In genomic region chr15:48330855-48331795, GRCh38 we compare ENCODE assay signal across 8 cellular contexts. TPM values are rescaled to one million over a fixed set of nuclear protein-coding genes. Genes with fewer than 3 reads are reported as not detected.
DNase-seq lines count a peak whose midpoint lies in the region; ATAC-seq and TF ChIP-seq lines count a peak whose summit lies in the region.

TSS of gene DUT (plus strand) at chr15:48331429. CDS start at chr15:48331516, 87 bp downstream.

- ATAC-seq in GM21717 (IDR thresholded peaks at IDR 0.05; ENCODE audit: unreplicated experiment), result peak; percentile 86
- peak; percentile 94 for ATAC-seq in omental fat pad (ENCODE audit: low FRiP score)

- H3K36me3 Mint-ChIP-seq in activated naive CD4-positive, alpha-beta T cell treated with anti-CD3 and anti-CD28 coated beads, Interleukin-2, amount 10 ng/mL, durations not matched to agents 7 days and 5 days, result peaks cover 32% of the 10 kb centered on the region

- H3K36me3 ChIP-seq in DOHH2 (ENCODE audit: control insufficient read depth, low read length), result peaks cover 84% of the 10 kb centered on the region
- no peaks in the 10 kb centered on the region for H3K36me3 ChIP-seq in testis (ENCODE audit: low read depth, missing control alignments)

- H3K27me3 ChIP-seq in DOHH2 (ENCODE audit: control insufficient read depth, low read length), result no peaks in the 10 kb centered on the region
- H3K27me3 ChIP-seq in testis, result no peaks in the 10 kb centered on the region

- H3K4me1 Mint-ChIP-seq in activated naive CD4-positive, alpha-beta T cell treated with anti-CD3 and anti-CD28 coated beads, Interleukin-2, amount 10 ng/mL, durations not matched to agents 7 days and 5 days, result peaks cover 51% of the 10 kb centered on the region

- H3K4me2 ChIP-seq in DOHH2 (ENCODE audit: low read length), result peak within 1 kb of the TSS; percentile 72

- H3K4me3 ChIP-seq in DOHH2 (ENCODE audit: low read length) (peak within 1 kb of the TSS; percentile 89), testis (peak within 1 kb of the TSS; percentile 90 to 98)
- H3K4me3 ChIP-seq in Jurkat, Clone E6-1 (ENCODE audit: low read length), result peak within 1 kb of the TSS; percentile 85

- peak; percentile 68 for DNase-seq in Jurkat, Clone E6-1 (ENCODE audit: low read depth, low spot score)
- peak; percentile 81 for DNase-seq in SK-N-DZ (ENCODE audit: low spot score)
- DNase-seq in activated naive CD4-positive, alpha-beta T cell treated with anti-CD3 and anti-CD28 coated beads, Interleukin-2, amount 10 ng/mL, durations not matched to agents 7 days and 5 days, result peak; percentile 89
- DNase-seq in globus pallidus (ENCODE audit: low spot score), result peak; percentile 80
- DNase-seq in omental fat pad (ENCODE audit: low spot score), result peak; percentile 54
- peak; percentile 92 for DNase-seq in testis

- no peak for TF ChIP-seq POLR2A in testis (IDR thresholded peaks at IDR 0.05)

- peaks cover 9% of the 10 kb centered on the region; the same call in 1 of the 2 replicates for H3F3A ChIP-seq in DOHH2 (ENCODE audit: control insufficient read depth, insufficient read depth)

- peak within 1 kb of the TSS; percentile 99 for H3K27ac Mint-ChIP-seq in activated naive CD4-positive, alpha-beta T cell treated with anti-CD3 and anti-CD28 coated beads, Interleukin-2, amount 10 ng/mL, durations not matched to agents 7 days and 5 days

- H3K4me1 ChIP-seq in DOHH2 (ENCODE audit: control insufficient read depth, low read length), result peaks cover 59% of the 10 kb centered on the region
- peaks cover 4% of the 10 kb centered on the region for H3K4me1 ChIP-seq in testis

- CTCF ChIA-PET in activated naive CD4-positive, alpha-beta T cell treated with anti-CD3 and anti-CD28 coated beads, Interleukin-2, amount 10 ng/mL, durations not matched to agents 7 days and 5 days (lab: Charles Lee), result interaction anchor here (1.3 kb wide), 1 partner anchor 8 kb away, joined by 3 read pairs; no protein-coding TSS in a partner anchor

- H4K20me1 ChIP-seq in DOHH2 (ENCODE audit: control insufficient read depth, insufficient read depth, low read depth, low read length), result peaks cover 23% of the 10 kb centered on the region

- H3K9me3 ChIP-seq in DOHH2 (ENCODE audit: control insufficient read depth, insufficient read depth, low read length), result no peaks in the 10 kb centered on the region
- no peaks in the 10 kb centered on the region for H3K9me3 ChIP-seq in testis

- peaks cover 79% of the 10 kb centered on the region for H3K79me2 ChIP-seq in DOHH2 (ENCODE audit: control insufficient read depth, low read length)

- peak within 1 kb of the TSS; percentile 93 for H3K4me3 Mint-ChIP-seq in activated naive CD4-positive, alpha-beta T cell treated with anti-CD3 and anti-CD28 coated beads, Interleukin-2, amount 10 ng/mL, durations not matched to agents 7 days and 5 days

- 0 to 1% methylated on average over 20 to 84 of the region's 89 CpGs for WGBS in testis, 2 donors

- H3K27me3 Mint-ChIP-seq in activated naive CD4-positive, alpha-beta T cell treated with anti-CD3 and anti-CD28 coated beads, Interleukin-2, amount 10 ng/mL, durations not matched to agents 7 days and 5 days, result no peaks in the 10 kb centered on the region

- intact Hi-C loops in testis (cut with DNase I; ENCODE audit: low total_unique reads), result no loop called here

- no peaks in the 10 kb centered on the region for H3K9me2 ChIP-seq in DOHH2 (replicated peaks; ENCODE audit: control insufficient read depth, low read length)

- H3K9me3 Mint-ChIP-seq in activated naive CD4-positive, alpha-beta T cell treated with anti-CD3 and anti-CD28 coated beads, Interleukin-2, amount 10 ng/mL, durations not matched to agents 7 days and 5 days, result no peaks in the 10 kb centered on the region

- TF ChIP-seq CTCF in DOHH2 (IDR thresholded peaks at IDR 0.05; ENCODE audit: low read depth, low read length, poor library complexity, severe bottlenecking) (peak; percentile 44), omental fat pad (IDR thresholded peaks at IDR 0.05) (no peak), testis (IDR thresholded peaks at IDR 0.05) (no peak)

- peak within 1 kb of the TSS; percentile 83 for H3K27ac ChIP-seq in DOHH2 (ENCODE audit: low read depth, low read length)
- H3K27ac ChIP-seq in testis, result peak within 1 kb of the TSS; percentile 94 to 99

RNA-seq across cellular contexts. Expression of gene DUT, which starts in this region (rescaled TPM):
- 402 TPM for polyA plus RNA-seq in Jurkat, Clone E6-1 (2012; ENCODE audit: insufficient read depth, insufficient read length)
- polyA plus RNA-seq in SK-N-DZ (2014; cell fraction: cytosol; rRNA removed), result 195 and 214 TPM in 2 replicates
- polyA plus RNA-seq in SK-N-DZ (2014; cell fraction: nucleus; rRNA removed), result 346 and 376 TPM in 2 replicates
- 100 to 1,000 TPM in 1 of 4 donors, 10 to 100 TPM in 3; 50.3 to 131 (median 81.9) TPM for total RNA-seq in omental fat pad
- 10 to 100 TPM; 76.1 to 95.4 TPM for total RNA-seq in testis
- polyA plus RNA-seq in testis (ENCODE audit: insufficient read depth, low read depth, low replicate concordance), result 72.9 TPM

Comparison
In these comparisons a context has a peak if more than half of its experiments do, and no peak if none do; other contexts are left out.
1. Peak in every context shown above with its lines: DNase-seq, ATAC-seq, H3K4me3 ChIP-seq and H3K27ac ChIP-seq.